ENCODE assay signal across 31 cellular contexts in genomic region chr22:32578752-32579151, GRCh38.
"Had no signal": no experiment of that assay in that cellular context is flagged by ENCODE, and none has a peak within 500 bp of the region (broad histone marks: within the 10 kb centered on the region; RNA-seq: fewer than 3 reads in every experiment).

No MANE protein-coding gene starts in this region.

- H3K4me1 ChIP-seq: foreskin keratinocyte, gastrocnemius medialis had no signal

- H3K27ac ChIP-seq: brain microvascular endothelial cell, foreskin keratinocyte, WERI-Rb-1 had no signal

- H3K4me1 Mint-ChIP-seq: activated B cell treated with CpG ODN at 0.5 μM for 24 hours, T-helper 17 cell had no signal

- H3K9me3 ChIP-seq: esophagus muscularis mucosa, gastrocnemius medialis had no signal

- DNase-seq: activated B cell treated with CpG ODN at 0.5 μM for 24 hours; activated CD4-positive, alpha-beta T cell treated with anti-CD3 and anti-CD28 coated beads for 48 hours; activated CD4-positive, alpha-beta T cell treated with anti-CD3 and anti-CD28 coated beads, Interleukin-2, amount 50 U/mL, for 1 hour; activated CD4-positive, alpha-beta T cell treated with anti-CD3 and anti-CD28 coated beads, Interleukin-2, amount 50 U/mL, for 48 hours; activated CD8-positive, alpha-beta memory T cell treated with anti-CD3 and anti-CD28 coated beads for 24 hours; activated CD8-positive, alpha-beta T cell treated with anti-CD3 and anti-CD28 coated beads for 36 hours; activated effector memory CD4-positive, alpha-beta T cell treated with Interleukin-2 at 50 U/mL for 16 hours; activated gamma-delta T cell treated with Interleukin-2 at 50 U/mL for 16 hours; activated naive CD4-positive, alpha-beta T cell treated with anti-CD3 and anti-CD28 coated beads, Interleukin-2, amount 50 U/mL, for 16 hours; activated naive CD4-positive, alpha-beta T cell treated with Interleukin-2 at 50 U/mL for 16 hours; activated T-cell treated with anti-CD3 and anti-CD28 coated beads, Interleukin-2, amount 50 U/mL, for 4 hours; amniotic stem cell; anterior cingulate cortex; brain microvascular endothelial cell; caudate nucleus; cortex of kidney; dermis blood vessel endothelial cell; effector CD4-positive, alpha-beta T cell; effector memory CD8-positive, alpha-beta T cell; erythroblast; foreskin keratinocyte; gastrocnemius medialis; T-helper 1 cell; T-helper 17 cell; T1000; WERI-Rb-1 had no signal

- H3K9me3 Mint-ChIP-seq: activated B cell treated with CpG ODN at 0.5 μM for 24 hours; activated T-cell treated with anti-CD3 and anti-CD28 coated beads, Interleukin-2, amount 50 U/mL, for 4 hours; activated T-helper 17 cell treated with anti-CD3 and anti-CD28 coated beads, Interleukin-2, amount 50 U/mL, for 72 hours; effector memory CD8-positive, alpha-beta T cell; T-helper 2 cell treated with Interferon-gamma antibody and Interleukin-4, amounts not matched to agents 5 μg/mL and 100 μg/mL, for 36 hours had no signal

- H3K27me3 ChIP-seq: brain microvascular endothelial cell, esophagus muscularis mucosa, foreskin keratinocyte, gastrocnemius medialis had no signal

- ATAC-seq: activated CD4-positive, CD25-positive, alpha-beta regulatory T cell treated with anti-CD3 and anti-CD28 coated beads, Interleukin-2, amount 50 U/mL, for 24 hours; activated CD8-positive, alpha-beta T cell treated with anti-CD3 and anti-CD28 coated beads for 36 hours; activated T-cell treated with anti-CD3 and anti-CD28 coated beads, Interleukin-2, amount 50 U/mL, for 4 hours; activated T-helper 17 cell treated with anti-CD3 and anti-CD28 coated beads, Interleukin-2, amount 50 U/mL, for 72 hours; effector memory CD8-positive, alpha-beta T cell; foreskin keratinocyte; gastrocnemius medialis; T-helper 17 cell had no signal

- H3K4me3 Mint-ChIP-seq: activated B cell treated with CpG ODN at 0.5 μM for 24 hours; activated CD8-positive, alpha-beta T cell treated with anti-CD3 and anti-CD28 coated beads for 36 hours; activated naive CD8-positive, alpha-beta T cell; activated T-cell treated with anti-CD3 and anti-CD28 coated beads, Interleukin-2, amount 50 U/mL, for 4 hours; activated T-helper 17 cell treated with anti-CD3 and anti-CD28 coated beads, Interleukin-2, amount 50 U/mL, for 72 hours; effector memory CD8-positive, alpha-beta T cell; T-helper 17 cell; T-helper 2 cell treated with Interferon-gamma antibody and Interleukin-4, amounts not matched to agents 5 μg/mL and 100 μg/mL, for 36 hours had no signal

- H3K36me3 Mint-ChIP-seq: activated naive CD8-positive, alpha-beta T cell had no signal

- H3K27ac Mint-ChIP-seq: activated B cell treated with CpG ODN at 0.5 μM for 24 hours; activated CD8-positive, alpha-beta T cell treated with anti-CD3 and anti-CD28 coated beads for 36 hours; activated naive CD8-positive, alpha-beta T cell; activated T-helper 17 cell treated with anti-CD3 and anti-CD28 coated beads, Interleukin-2, amount 50 U/mL, for 72 hours; effector memory CD8-positive, alpha-beta T cell; T-helper 2 cell treated with Interferon-gamma antibody and Interleukin-4, amounts not matched to agents 5 μg/mL and 100 μg/mL, for 36 hours had no signal

- H3K4me3 ChIP-seq: esophagus muscularis mucosa, gastrocnemius medialis had no signal

- H3K36me3 ChIP-seq: brain microvascular endothelial cell, esophagus muscularis mucosa, gastrocnemius medialis, WERI-Rb-1 had no signal
